20 cellular contexts compared by ENCODE assay signal in the genomic region with DNA sequence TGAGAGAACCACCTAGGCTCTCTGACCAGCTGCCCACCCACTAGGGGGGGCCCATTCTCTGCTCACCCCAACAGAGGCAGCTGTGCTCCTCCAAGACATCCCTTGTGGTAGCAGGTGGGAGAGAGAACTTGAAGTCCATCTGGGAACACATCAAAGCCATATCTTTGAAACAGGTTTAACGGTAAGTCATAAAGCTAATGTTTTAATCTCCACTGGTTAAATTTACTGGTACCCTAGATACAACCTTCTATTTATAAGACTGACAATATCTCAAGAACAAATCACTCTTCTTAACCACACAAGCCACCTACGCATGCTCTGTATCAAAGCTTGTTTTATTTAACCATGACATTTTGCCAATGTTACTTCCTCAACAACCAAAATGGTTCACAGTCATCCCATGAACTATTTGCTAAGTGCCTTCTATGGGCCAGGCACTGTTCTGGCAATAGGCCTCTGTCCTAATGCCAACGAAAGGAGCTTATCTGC. TPM values are rescaled to one million over a fixed set of nuclear protein-coding genes. Genes with fewer than 3 reads are reported as not detected.
DNase-seq lines count a peak whose midpoint lies in the region; ATAC-seq, FAIRE-seq and TF ChIP-seq lines count a peak whose summit lies in the region.
"Had no signal": no experiment of that assay in that cellular context is flagged by ENCODE, and none has a peak within 500 bp of the region (broad histone marks: within the 10 kb centered on the region; RNA-seq: fewer than 3 reads in every experiment).

No MANE protein-coding gene starts in this region.

- H3K79me2 ChIP-seq in GM12878 (ENCODE audit: control insufficient read depth, insufficient read depth, low read length), result no peaks in the 10 kb centered on the region

- DNase-seq in COLO829 (ENCODE audit: low spot score) (peak; percentile 90), HT1080 (ENCODE audit: low read depth) (peak; percentile 11), GM12878 (ENCODE audit: low read depth, low spot score) (no peak), right lobe of liver (no peak), NCI-H69 (lab: John Stamatoyannopoulos, UW) (no peak), type B pancreatic cell (ENCODE audit: extremely low spot score, unreplicated experiment) (no peak)
- DNase-seq: activated CD4-positive, alpha-beta T cell treated with anti-CD3 and anti-CD28 coated beads, Interleukin-2, amount 50 U/mL, for 1 hour; activated naive CD4-positive, alpha-beta T cell treated with anti-CD3 and anti-CD28 coated beads, Interleukin-2, amount 50 U/mL, for 16 hours; cerebellar nuclear complex; GDM1; left colon; NCI-H1694 treated with DMSO at 0.1 percent for 48 hours; NCI-H526 had no signal

- WGBS in GM12878 (ENCODE audit: insufficient coverage, insufficient replicate concordance, low lambda C conversion rate, missing lambda C conversion rate), result 93% methylated on average over 3 of the region's 3 CpGs
- 50% methylated on average over 3 of the region's 3 CpGs for WGBS in right lobe of liver (ENCODE audit: insufficient coverage, low coverage, low lambda C conversion rate, missing lambda C conversion rate)

- SMC1A ChIA-PET in GM12878 (lab: Charles Lee; ENCODE audit: uncharacterized antibody, unreplicated experiment), result interaction anchor here (0.6 to 2.4 kb wide), 3 partner anchors 24 to 85 kb away, joined by 3 to 6 read pairs (median 3); no protein-coding TSS in a partner anchor

- no TSS peak for BruUV-seq in GM12878 (replicated peaks; lab: Mats Ljungman, UMichigan)

- in situ Hi-C loops in GM12878 (cut with MboI), result no loop called here

- TF ChIP-seq CTCF in GM12878 (IDR thresholded peaks at IDR 0.05 in 2 of 3, conservative IDR thresholded peaks at IDR 0.05 in 1 of 3; ENCODE audit: control insufficient read depth in 2 of 3, extremely low read depth in 1 of 3, insufficient read depth in 1 of 3, low read depth in 3 of 3, low read length in 3 of 3) (0 out of 6 replicates have a peak, but pooled peaks of 2 of the 3 experiments have one; percentile 12 to 15), right lobe of liver (IDR thresholded peaks at IDR 0.05) (no peak), type B pancreatic cell (conservative IDR thresholded peaks at IDR 0.05) (no peak)

- H3K36me3 ChIP-seq in GM12878 (ENCODE audit: control insufficient read depth in 2 of 2, insufficient read depth in 2 of 2, low read length in 1 of 2), result peaks cover 2 to 4% of the 10 kb centered on the region in 2 experiments; a peak in 2 of 4 replicates
- H3K36me3 ChIP-seq in right lobe of liver, result no peaks in the 10 kb centered on the region

- ATAC-seq in GM12878 (no peak), right lobe of liver (peak; percentile 62 to 88 (median 72)), GM21528 (IDR thresholded peaks at IDR 0.05; ENCODE audit: low FRiP score, unreplicated experiment) (no peak), GM18517 (IDR thresholded peaks at IDR 0.05; ENCODE audit: unreplicated experiment) (no peak)
- ATAC-seq: GM23338, left colon had no signal

- H3K27ac ChIP-seq in GM12878 (ENCODE audit: control insufficient read depth, insufficient read depth), result no peak overlapping the region
- peak overlapping the region in 1 of 3 donors; percentile 39 for H3K27ac ChIP-seq in right lobe of liver
- H3K27ac ChIP-seq: epithelial cell of prostate had no signal

- POLR2A ChIA-PET in GM12878 (lab: Charles Lee), result interaction anchor here (0.6 kb wide), 1 partner anchor 1417 kb away, joined by 3 read pairs; no protein-coding TSS in a partner anchor

- RAD21 ChIA-PET in GM12878 (lab: Charles Lee; ENCODE audit: unreplicated experiment), result interaction anchor here (1.1 to 1.8 kb wide), 2 partner anchors 17 to 426 kb away, joined by 3 to 4 read pairs; no protein-coding TSS in a partner anchor

- H3K4me2 ChIP-seq in GM12878 (ENCODE audit: control insufficient read depth, insufficient read depth), result no peak overlapping the region
- H3K4me2 ChIP-seq: GM23338 had no signal

- H3K27me3 Mint-ChIP-seq in type B pancreatic cell, result no peaks in the 10 kb centered on the region
- H3K27me3 Mint-ChIP-seq: CD4-positive, CD25-positive, alpha-beta regulatory T cell; IgD-negative memory B cell had no signal

- no peak for FAIRE-seq in GM12878 (lab: Jason Lieb, UNC)
- FAIRE-seq: RCC 7860 had no signal

- no peak for TF ChIP-seq RAD21 in GM12878 (IDR thresholded peaks at IDR 0.05; ENCODE audit: insufficient read depth, low read depth, low read length)

- H3K4me3 ChIP-seq in GM12878, result no peak overlapping the region
- no peak overlapping the region for H3K4me3 ChIP-seq in right lobe of liver
- H3K4me3 ChIP-seq: GM23338 had no signal

- TF ChIP-seq POLR2A in GM12878 (IDR thresholded peaks at IDR 0.05; ENCODE audit: low read depth, low read length) (no peak), right lobe of liver (IDR thresholded peaks at IDR 0.05) (no peak)

- no peak for TF ChIP-seq EP300 in GM12878 (IDR thresholded peaks at IDR 0.05; ENCODE audit: borderline replicate concordance in 1 of 2, control insufficient read depth in 1 of 2, low read depth in 2 of 2, low read length in 2 of 2)

- H3K9me3 Mint-ChIP-seq in type B pancreatic cell, result no peaks in the 10 kb centered on the region
- H3K9me3 Mint-ChIP-seq: IgD-negative memory B cell had no signal

- H4K20me1 ChIP-seq in GM12878 (ENCODE audit: control insufficient read depth, insufficient read depth), result no peaks in the 10 kb centered on the region

- H3K27me3 ChIP-seq in GM12878 (replicated peaks in 1 of 2; ENCODE audit: control insufficient read depth in 2 of 2, insufficient read depth in 2 of 2, low read length in 1 of 2), result no peaks in the 10 kb centered on the region
- H3K27me3 ChIP-seq in right lobe of liver, result no peaks in the 10 kb centered on the region

- H3K9ac ChIP-seq in GM12878 (ENCODE audit: control insufficient read depth, insufficient read depth, low read length), result no peak overlapping the region

- H3K36me3 Mint-ChIP-seq in type B pancreatic cell, result peaks cover 67% of the 10 kb centered on the region

- H3K4me1 Mint-ChIP-seq in type B pancreatic cell (ENCODE audit: unreplicated experiment), result peaks cover 7% of the 10 kb centered on the region

- H3K4me3 Mint-ChIP-seq in type B pancreatic cell, result no peak overlapping the region
- H3K4me3 Mint-ChIP-seq: CD4-positive, CD25-positive, alpha-beta regulatory T cell; GM23338 had no signal

- intact Hi-C loops in GM12878 (cut with micrococcal nuclease; ENCODE audit: unreplicated experiment) (no loop called here), right lobe of liver (cut with DNase I) (no loop called here)

- CTCF ChIA-PET in GM12878 (lab: Yijun Ruan, JAX), result interaction anchor here (0.8 to 1.7 kb wide), 6 partner anchors 15 to 292 kb away, joined by 3 to 6 read pairs (median 3); no protein-coding TSS in a partner anchor

- H3K4me1 ChIP-seq in GM12878 (ENCODE audit: control insufficient read depth, insufficient read depth, low read length), result no peaks in the 10 kb centered on the region
- H3K4me1 ChIP-seq in right lobe of liver, result peaks cover 0 to 7% (median 0%) of the 10 kb centered on the region in 4 donors

- H2AFZ ChIP-seq in GM12878 (ENCODE audit: control insufficient read depth, low read depth, low read length), result no peak overlapping the region
- H2AFZ ChIP-seq: GM23338 had no signal

- no peak overlapping the region for H3K27ac Mint-ChIP-seq in type B pancreatic cell
- H3K27ac Mint-ChIP-seq: GM23338, IgD-negative memory B cell had no signal

- H3K9me3 ChIP-seq in GM12878 (replicated peaks; ENCODE audit: control insufficient read depth, insufficient read depth, low read length) (no peaks in the 10 kb centered on the region), right lobe of liver (no peaks in the 10 kb centered on the region)

TF ChIP-seq in GM12878, 131 proteins besides CTCF, POLR2A, EP300 and RAD21 (continues in another document):
- TF ChIP-seq, protein P1, sequence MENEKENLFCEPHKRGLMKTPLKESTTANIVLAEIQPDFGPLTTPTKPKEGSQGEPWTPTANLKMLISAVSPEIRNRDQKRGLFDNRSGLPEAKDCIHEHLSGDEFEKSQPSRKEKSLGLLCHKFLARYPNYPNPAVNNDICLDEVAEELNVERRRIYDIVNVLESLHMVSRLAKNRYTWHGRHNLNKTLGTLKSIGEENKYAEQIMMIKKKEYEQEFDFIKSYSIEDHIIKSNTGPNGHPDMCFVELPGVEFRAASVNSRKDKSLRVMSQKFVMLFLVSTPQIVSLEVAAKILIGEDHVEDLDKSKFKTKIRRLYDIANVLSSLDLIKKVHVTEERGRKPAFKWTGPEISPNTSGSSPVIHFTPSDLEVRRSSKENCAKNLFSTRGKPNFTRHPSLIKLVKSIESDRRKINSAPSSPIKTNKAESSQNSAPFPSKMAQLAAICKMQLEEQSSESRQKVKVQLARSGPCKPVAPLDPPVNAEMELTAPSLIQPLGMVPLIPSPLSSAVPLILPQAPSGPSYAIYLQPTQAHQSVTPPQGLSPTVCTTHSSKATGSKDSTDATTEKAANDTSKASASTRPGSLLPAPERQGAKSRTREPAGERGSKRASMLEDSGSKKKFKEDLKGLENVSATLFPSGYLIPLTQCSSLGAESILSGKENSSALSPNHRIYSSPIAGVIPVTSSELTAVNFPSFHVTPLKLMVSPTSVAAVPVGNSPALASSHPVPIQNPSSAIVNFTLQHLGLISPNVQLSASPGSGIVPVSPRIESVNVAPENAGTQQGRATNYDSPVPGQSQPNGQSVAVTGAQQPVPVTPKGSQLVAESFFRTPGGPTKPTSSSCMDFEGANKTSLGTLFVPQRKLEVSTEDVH (IDR thresholded peaks at IDR 0.05; ENCODE audit: low read depth, partially characterized antibody), result no peak
- no peak for TF ChIP-seq ESRRA (IDR thresholded peaks at IDR 0.05; ENCODE audit: low read length)

RNA-seq across cellular contexts. Expression of a gene that starts 20.4 kb away (rescaled TPM):
- total RNA-seq in HT1080 (2014; rRNA removed; shearing (Covaris generic)), result 12.0 and 16.8 TPM in 2 replicates
- polyA plus RNA-seq in HT1080 (2015; cell fraction: cytosol; rRNA removed), result 7.8 and 8.7 TPM in 2 replicates
- 22.8 and 23.6 TPM in 2 replicates for polyA plus RNA-seq in HT1080 (2015; cell fraction: nucleus; rRNA removed)
- 38.7 and 44.0 TPM in 2 replicates for total RNA-seq in GM12878 (2013; cell fraction: nucleolus; rRNA removed)
- 6.2 and 7.3 TPM in 2 replicates for total RNA-seq in GM12878 (2014; rRNA removed)
- 4.1 and 4.4 TPM in 2 replicates for total RNA-seq in GM12878 (2014; rRNA removed; fragmentation: Illumina TruSeq; extraction: Trizol)
- 4.5 and 5.1 TPM in 2 replicates for total RNA-seq in GM12878 (2021)
- polyA plus RNA-seq in GM12878 (2011; ENCODE audit: low read depth), result 5.6 TPM
- polyA plus RNA-seq in GM12878 (2011; rRNA removed), result 4.8 and 9.4 TPM in 2 replicates
- 2.3 and 2.4 TPM in 2 replicates for polyA plus RNA-seq in GM12878 (2011; cell fraction: cytosol; rRNA removed)
- polyA plus RNA-seq in GM12878 (2011; cell fraction: nucleus; rRNA removed), result 7.8 and 8.2 TPM in 2 replicates
- 8.4 and 9.9 TPM in 2 replicates for polyA plus RNA-seq in GM12878 (2012)
- polyA plus RNA-seq in GM12878 (2014; fragmentation: Illumina TruSeq; extraction: Trizol), result 2.4 and 3.4 TPM in 2 replicates
- 1 to 10 TPM; 1.7 to 2.7 TPM for polyA plus RNA-seq in GM12878 (2014; fragmentation: Nextera tagmentation; extraction: Ambion mirVana)
- polyA plus RNA-seq in GM12878 (2014; rRNA removed), result 6.1 and 7.0 TPM in 2 replicates
- polyA plus RNA-seq in GM12878 (2016; fragmentation: Nextera tagmentation; extraction: Ambion mirVana), result 1 to 10 TPM; 4.4 to 6.8 TPM
- polyA minus RNA-seq in GM12878 (2011; rRNA and poly(A)+ RNA removed), result 2.1 and 2.9 TPM in 2 replicates
- 1.2 and 2.3 TPM in 2 replicates for polyA minus RNA-seq in GM12878 (2011; cell fraction: cytosol; rRNA and poly(A)+ RNA removed)
- 7.3 and 12.2 TPM in 2 replicates for polyA minus RNA-seq in GM12878 (2011; cell fraction: nucleus; rRNA and poly(A)+ RNA removed)
- 10 to 100 TPM; 12.0 to 22.4 (median 18.4) TPM for total RNA-seq in right lobe of liver
- 25.0 and 25.9 TPM in 2 replicates for total RNA-seq in type B pancreatic cell (ENCODE audit: low replicate concordance)

Comparison
In these comparisons a context has a peak if more than half of its experiments do, and no peak if none do; other contexts are left out.
1. DNase-seq: peak in COLO829 (single experiment) and HT1080 (single experiment); none in GM12878 (single experiment), right lobe of liver (0 of 3), NCI-H69 (single experiment) and type B pancreatic cell (single experiment).
2. ATAC-seq: peak in right lobe of liver (4 of 4); none in GM12878 (single experiment), GM21528 (single experiment) and GM18517 (single experiment).
3. CTCF ChIP-seq: peak in GM12878 (2 of 3); none in right lobe of liver (0 of 4) and type B pancreatic cell (single experiment).